In genomic region chr9:75238311-75238976, GRCh38 we compare ENCODE assay signal across 8 cellular contexts.
DNase-seq lines count a peak whose midpoint lies in the region; ATAC-seq and TF ChIP-seq lines count a peak whose summit lies in the region.

No MANE protein-coding gene starts in this region.

- H4K20me1 ChIP-seq in H9 (ENCODE audit: control insufficient read depth, insufficient read depth, insufficient read length): no peaks in the 10 kb centered on the region
- no peaks in the 10 kb centered on the region for H4K20me1 ChIP-seq in KMS-11 (ENCODE audit: insufficient read depth)

- H3K27ac ChIP-seq in AG04450 (ENCODE audit: low read depth, low read length) (no peak overlapping the region), H9 (ENCODE audit: insufficient read length, low read depth, low read length) (no peak overlapping the region), KMS-11 (no peak overlapping the region), colonic mucosa (no peak overlapping the region), thoracic aorta (no peak overlapping the region)

- POLR2A ChIA-PET in AG04450 (lab: Yijun Ruan, JAX): no interaction called here
- POLR2A ChIA-PET in T-cell (lab: Charles Lee): no interaction called here

- H4K8ac ChIP-seq in H9 (replicated peaks; ENCODE audit: insufficient read length, low read depth, low read length): no peak overlapping the region

- H3K27ac Mint-ChIP-seq in H9: no peak overlapping the region
- no peak overlapping the region for H3K27ac Mint-ChIP-seq in T-cell
- no peak overlapping the region for H3K27ac Mint-ChIP-seq in memory B cell

- TF ChIP-seq CTCF in AG04450 (IDR thresholded peaks at IDR 0.05; ENCODE audit: low read depth, low read length) (peak; percentile 69), GM06990 (IDR thresholded peaks at IDR 0.05; ENCODE audit: insufficient read depth, low read length, poor library complexity, severe bottlenecking) (peak; percentile 62), H9 (conservative IDR thresholded peaks at IDR 0.05) (peak; percentile 71), KMS-11 (conservative IDR thresholded peaks at IDR 0.05; ENCODE audit: low read depth, low read length) (peak; percentile 80), colonic mucosa (IDR thresholded peaks at IDR 0.05) (peak; percentile 66), thoracic aorta (IDR thresholded peaks at IDR 0.05) (peak; percentile 83)

- no peaks in the 10 kb centered on the region for H3K27me3 ChIP-seq in AG04450 (ENCODE audit: control insufficient read depth, insufficient read depth, low read length)
- no peaks in the 10 kb centered on the region; the same call in 1 of the 2 replicates for H3K27me3 ChIP-seq in GM06990 (replicated peaks; ENCODE audit: control insufficient read depth, insufficient read depth, low read length)
- H3K27me3 ChIP-seq in H9 (ENCODE audit: insufficient read depth, low read length): no peaks in the 10 kb centered on the region
- no peaks in the 10 kb centered on the region for H3K27me3 ChIP-seq in KMS-11 (ENCODE audit: insufficient read depth, low read depth)
- H3K27me3 ChIP-seq in colonic mucosa: no peaks in the 10 kb centered on the region
- no peaks in the 10 kb centered on the region for H3K27me3 ChIP-seq in thoracic aorta (replicated peaks; ENCODE audit: insufficient read depth)

- H2BK5ac ChIP-seq in H9 (ENCODE audit: insufficient read length, low read length): no peak overlapping the region

- H3K79me2 ChIP-seq in H9 (ENCODE audit: insufficient read depth, low read length) (no peaks in the 10 kb centered on the region), KMS-11 (ENCODE audit: insufficient read depth, low read depth) (no peaks in the 10 kb centered on the region)

- no peak overlapping the region for H2BK15ac ChIP-seq in H9 (ENCODE audit: low read depth, low read length)

- intact Hi-C loops in colonic mucosa (cut with DNase I): loop anchor here (2.0 kb wide), 1 partner anchor 38 kb away; no protein-coding TSS in a partner anchor

- DNase-seq in AG04450 (ENCODE audit: low read depth, low spot score): peak; percentile 15
- peak; percentile 9 for DNase-seq in GM06990 (ENCODE audit: extremely low read depth, insufficient read length)
- DNase-seq in H9: peak; percentile 72
- peak in 25 of 34 experiments; percentile 2 to 49 (median 22) for DNase-seq in T-cell
- DNase-seq in colonic mucosa: peak; percentile 71
- no peak for DNase-seq in memory B cell (ENCODE audit: low spot score in 2 of 2)
- no peak for DNase-seq in thoracic aorta (ENCODE audit: low spot score)

- no peak overlapping the region for H4K91ac ChIP-seq in H9 (ENCODE audit: insufficient read length, low read depth, low read length)

- H2AK5ac ChIP-seq in H9 (ENCODE audit: insufficient read length, low read length): no peak overlapping the region

- H3K9ac ChIP-seq in H9 (ENCODE audit: extremely low read depth, insufficient read length, low read length) (no peak overlapping the region), KMS-11 (no peak overlapping the region), colonic mucosa (ENCODE audit: low read depth in 2 of 2, low read length in 2 of 2) (no peak overlapping the region)

- H3K4me1 ChIP-seq in H9 (ENCODE audit: insufficient read depth, low read length) (no peaks in the 10 kb centered on the region), KMS-11 (ENCODE audit: low read depth, poor library complexity, severe bottlenecking) (no peaks in the 10 kb centered on the region), colonic mucosa (no peaks in the 10 kb centered on the region), thoracic aorta (ENCODE audit: control insufficient read depth in 1 of 2, low read depth in 2 of 2) (no peaks in the 10 kb centered on the region)

- H3K4me1 Mint-ChIP-seq in H9 (no peaks in the 10 kb centered on the region), T-cell (no peaks in the 10 kb centered on the region), memory B cell (no peaks in the 10 kb centered on the region)

- no peak overlapping the region for H3K14ac ChIP-seq in H9 (ENCODE audit: insufficient read depth, low read length)

- H3K9me3 ChIP-seq in AG04450 (ENCODE audit: control insufficient read depth, insufficient read depth, low read length): no peaks in the 10 kb centered on the region
- H3K9me3 ChIP-seq in H9 (ENCODE audit: control insufficient read depth, low read depth, low read length): peaks cover 4% of the 10 kb centered on the region
- no peaks in the 10 kb centered on the region for H3K9me3 ChIP-seq in colonic mucosa
- no peaks in the 10 kb centered on the region for H3K9me3 ChIP-seq in thoracic aorta

- no peaks in the 10 kb centered on the region for H3K23me2 ChIP-seq in H9 (ENCODE audit: insufficient read length, low read depth, low read length, poor library complexity, severe bottlenecking)

- H3K18ac ChIP-seq in H9 (ENCODE audit: insufficient read length, low read depth, low read length): no peak overlapping the region

- no peak overlapping the region for H3K4ac ChIP-seq in H9 (ENCODE audit: low read depth, low read length)

- CTCF ChIA-PET in AG04450 (lab: Charles Lee): interaction anchor here (0.6 to 3.7 kb wide), 12 partner anchors 9 to 595 kb away, joined by 3 to 20 read pairs (median 4); no protein-coding TSS in a partner anchor
- CTCF ChIA-PET in T-cell (lab: Charles Lee): interaction anchor here (0.7 to 4.1 kb wide), 4 partner anchors 37 to 464 kb away, joined by 3 to 13 read pairs (median 8); no protein-coding TSS in a partner anchor

- H3K36me3 Mint-ChIP-seq in H9 (ENCODE audit: insufficient read depth in 1 of 3, low read depth in 3 of 3): peaks cover 3 to 7% (median 4%) of the 10 kb centered on the region in 3 experiments; a peak in 4 of 7 replicates
- peaks cover 7% of the 10 kb centered on the region for H3K36me3 Mint-ChIP-seq in T-cell
- no peaks in the 10 kb centered on the region for H3K36me3 Mint-ChIP-seq in memory B cell

- no peak overlapping the region for H2BK120ac ChIP-seq in H9 (ENCODE audit: low read depth, low read length, poor library complexity, severe bottlenecking)

- no peak overlapping the region for H3K56ac ChIP-seq in H9 (ENCODE audit: insufficient read length, low read depth, low read length)

- no peaks in the 10 kb centered on the region for H3K79me1 ChIP-seq in H9 (ENCODE audit: insufficient read depth, low read depth, low read length, poor library complexity, severe bottlenecking)

- no peak overlapping the region for H2BK12ac ChIP-seq in H9 (ENCODE audit: insufficient read length, low read depth, low read length)

- H3K36me3 ChIP-seq in GM06990 (ENCODE audit: control insufficient read depth, insufficient read depth, low read length) (no peaks in the 10 kb centered on the region), KMS-11 (ENCODE audit: insufficient read depth) (no peaks in the 10 kb centered on the region), colonic mucosa (no peaks in the 10 kb centered on the region), thoracic aorta (no peaks in the 10 kb centered on the region)

- no peak overlapping the region for H3K4me2 ChIP-seq in H9 (ENCODE audit: insufficient read depth, insufficient read length, low read length)
- no peak overlapping the region for H3K4me2 ChIP-seq in KMS-11

- no peak overlapping the region for H3K4me3 ChIP-seq in AG04450 (ENCODE audit: low read depth, low read length)
- H3K4me3 ChIP-seq in GM06990 (replicated peaks; ENCODE audit: low read depth, low read length): no peak overlapping the region
- H3K4me3 ChIP-seq in KMS-11 (IDR thresholded peaks at IDR 0.05; ENCODE audit: insufficient read depth, low read depth, low read length): no peak overlapping the region
- H3K4me3 ChIP-seq in colonic mucosa: no peak overlapping the region
- no peak overlapping the region for H3K4me3 ChIP-seq in thoracic aorta

- WGBS in H9 (ENCODE audit: extremely low coverage, insufficient read length, low lambda C conversion rate): no CpG with 5 or more reads among the region's 11 CpGs

- no peak overlapping the region for H2BK20ac ChIP-seq in H9 (ENCODE audit: low read depth, low read length, poor library complexity, severe bottlenecking)

- H3K27me3 Mint-ChIP-seq in H9 (ENCODE audit: low read depth) (no peaks in the 10 kb centered on the region), T-cell (no peaks in the 10 kb centered on the region), memory B cell (peaks cover 2% of the 10 kb centered on the region)

- no peak overlapping the region for H3T11ph ChIP-seq in H9 (ENCODE audit: low read length)

- H3K23ac ChIP-seq in H9 (ENCODE audit: insufficient read length, low read depth, low read length): no peak overlapping the region

- H2AFZ ChIP-seq in H9 (ENCODE audit: low read length): no peak overlapping the region
- no peak overlapping the region for H2AFZ ChIP-seq in KMS-11 (ENCODE audit: low read depth)

- H3K4me3 Mint-ChIP-seq in H9 (no peak overlapping the region), T-cell (no peak overlapping the region), memory B cell (no peak overlapping the region)

- peak; percentile 70 to 87 (median 78) for ATAC-seq in T-cell (replicated peaks in 1 of 4)
- peak; percentile 46 for ATAC-seq in memory B cell (ENCODE audit: low read depth)
- ATAC-seq in thoracic aorta (ENCODE audit: insufficient number of reproducible peaks, low FRiP score, low read depth): peak; percentile 78

- H3K9me3 Mint-ChIP-seq in H9 (peaks cover 7 to 15% of the 10 kb centered on the region in 2 experiments; a peak in 4 of 5 replicates), T-cell (peaks cover 0 to 14% (median 5%) of the 10 kb centered on the region in 3 donors), memory B cell (peaks cover 6% of the 10 kb centered on the region)

- no peak overlapping the region for H4K5ac ChIP-seq in H9 (ENCODE audit: insufficient read length, low read depth, low read length)

Comparison
In these comparisons a context has a peak if more than half of its experiments do, and no peak if none do; other contexts are left out.
1. DNase-seq: peak in AG04450 (single experiment), GM06990 (single experiment), H9 (single experiment), T-cell (25 of 34) and colonic mucosa (single experiment); none in memory B cell (0 of 2) and thoracic aorta (single experiment).
2. Peak in every context shown above with its lines, with median percentiles within 50 percentile points of each other: CTCF ChIP-seq and ATAC-seq.